In the genomic region with DNA sequence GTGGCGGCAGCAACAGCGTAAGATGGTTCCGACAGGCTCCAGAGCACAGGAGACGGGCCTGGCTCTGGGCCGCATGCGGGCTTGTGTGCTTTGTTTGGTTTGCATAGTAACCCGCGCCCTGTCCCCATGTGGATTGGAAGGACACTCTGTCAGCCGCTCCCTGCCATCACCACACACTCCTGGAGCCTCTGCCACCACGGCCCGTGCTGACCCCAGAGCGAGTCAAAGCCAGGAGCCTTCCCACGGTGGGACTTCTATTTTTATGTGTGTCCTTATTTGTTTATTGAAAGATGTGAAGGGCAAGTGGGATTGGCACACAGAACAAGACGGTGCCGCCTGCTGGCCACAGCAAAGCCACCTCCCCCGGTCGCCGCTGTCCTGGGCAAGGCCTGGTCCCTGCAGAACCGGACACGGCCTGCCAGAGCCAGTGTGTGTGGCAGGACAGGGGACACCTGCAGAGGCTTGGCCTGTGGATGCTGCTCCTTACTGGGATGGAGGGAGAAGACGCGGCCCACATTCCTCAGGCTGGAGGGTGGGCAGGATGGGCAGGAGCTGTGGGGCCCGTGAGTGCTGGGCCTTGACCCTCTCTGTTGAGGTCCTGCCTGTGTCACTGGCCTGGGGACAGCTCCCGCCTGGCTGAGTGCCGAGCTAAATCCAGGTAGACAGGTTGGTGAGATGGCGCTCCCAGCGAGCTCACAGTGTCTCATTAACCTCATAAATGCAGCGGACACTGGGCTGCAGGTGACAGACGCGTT, we compare ENCODE assay signal across 2 cellular contexts.
A peak's percentile ranks its signal among the peaks of the same experiment; 100 is the strongest.
TF ChIP-seq lines count a peak whose summit lies in the region.

No MANE protein-coding gene starts in this region.

TF ChIP-seq in liver, 16 proteins besides CTCF, POLR2A, EP300 and RAD21 (continued from another document):
- TF ChIP-seq, protein P1, sequence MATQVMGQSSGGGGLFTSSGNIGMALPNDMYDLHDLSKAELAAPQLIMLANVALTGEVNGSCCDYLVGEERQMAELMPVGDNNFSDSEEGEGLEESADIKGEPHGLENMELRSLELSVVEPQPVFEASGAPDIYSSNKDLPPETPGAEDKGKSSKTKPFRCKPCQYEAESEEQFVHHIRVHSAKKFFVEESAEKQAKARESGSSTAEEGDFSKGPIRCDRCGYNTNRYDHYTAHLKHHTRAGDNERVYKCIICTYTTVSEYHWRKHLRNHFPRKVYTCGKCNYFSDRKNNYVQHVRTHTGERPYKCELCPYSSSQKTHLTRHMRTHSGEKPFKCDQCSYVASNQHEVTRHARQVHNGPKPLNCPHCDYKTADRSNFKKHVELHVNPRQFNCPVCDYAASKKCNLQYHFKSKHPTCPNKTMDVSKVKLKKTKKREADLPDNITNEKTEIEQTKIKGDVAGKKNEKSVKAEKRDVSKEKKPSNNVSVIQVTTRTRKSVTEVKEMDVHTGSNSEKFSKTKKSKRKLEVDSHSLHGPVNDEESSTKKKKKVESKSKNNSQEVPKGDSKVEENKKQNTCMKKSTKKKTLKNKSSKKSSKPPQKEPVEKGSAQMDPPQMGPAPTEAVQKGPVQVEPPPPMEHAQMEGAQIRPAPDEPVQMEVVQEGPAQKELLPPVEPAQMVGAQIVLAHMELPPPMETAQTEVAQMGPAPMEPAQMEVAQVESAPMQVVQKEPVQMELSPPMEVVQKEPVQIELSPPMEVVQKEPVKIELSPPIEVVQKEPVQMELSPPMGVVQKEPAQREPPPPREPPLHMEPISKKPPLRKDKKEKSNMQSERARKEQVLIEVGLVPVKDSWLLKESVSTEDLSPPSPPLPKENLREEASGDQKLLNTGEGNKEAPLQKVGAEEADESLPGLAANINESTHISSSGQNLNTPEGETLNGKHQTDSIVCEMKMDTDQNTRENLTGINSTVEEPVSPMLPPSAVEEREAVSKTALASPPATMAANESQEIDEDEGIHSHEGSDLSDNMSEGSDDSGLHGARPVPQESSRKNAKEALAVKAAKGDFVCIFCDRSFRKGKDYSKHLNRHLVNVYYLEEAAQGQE (IDR thresholded peaks at IDR 0.05), result no peak
- TF ChIP-seq GABPA (IDR thresholded peaks at IDR 0.05 in 1 of 2, conservative IDR thresholded peaks at IDR 0.05 in 1 of 2), result no peak
- no peak for TF ChIP-seq YY1 (IDR thresholded peaks at IDR 0.05)
- TF ChIP-seq JUND (IDR thresholded peaks at IDR 0.05), result no peak
- TF ChIP-seq FOXA2 (IDR thresholded peaks at IDR 0.05), result no peak
- TF ChIP-seq HNF4A (conservative IDR thresholded peaks at IDR 0.05), result peak in 1 of 2 donors; percentile 40
- TF ChIP-seq, protein P2, sequence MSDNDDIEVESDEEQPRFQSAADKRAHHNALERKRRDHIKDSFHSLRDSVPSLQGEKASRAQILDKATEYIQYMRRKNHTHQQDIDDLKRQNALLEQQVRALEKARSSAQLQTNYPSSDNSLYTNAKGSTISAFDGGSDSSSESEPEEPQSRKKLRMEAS (IDR thresholded peaks at IDR 0.05), result no peak
- no peak for TF ChIP-seq EGR1 (IDR thresholded peaks at IDR 0.05; ENCODE audit: low read depth in 2 of 2)
- no peak for TF ChIP-seq TAF1 (conservative IDR thresholded peaks at IDR 0.05)
- TF ChIP-seq, protein P3, sequence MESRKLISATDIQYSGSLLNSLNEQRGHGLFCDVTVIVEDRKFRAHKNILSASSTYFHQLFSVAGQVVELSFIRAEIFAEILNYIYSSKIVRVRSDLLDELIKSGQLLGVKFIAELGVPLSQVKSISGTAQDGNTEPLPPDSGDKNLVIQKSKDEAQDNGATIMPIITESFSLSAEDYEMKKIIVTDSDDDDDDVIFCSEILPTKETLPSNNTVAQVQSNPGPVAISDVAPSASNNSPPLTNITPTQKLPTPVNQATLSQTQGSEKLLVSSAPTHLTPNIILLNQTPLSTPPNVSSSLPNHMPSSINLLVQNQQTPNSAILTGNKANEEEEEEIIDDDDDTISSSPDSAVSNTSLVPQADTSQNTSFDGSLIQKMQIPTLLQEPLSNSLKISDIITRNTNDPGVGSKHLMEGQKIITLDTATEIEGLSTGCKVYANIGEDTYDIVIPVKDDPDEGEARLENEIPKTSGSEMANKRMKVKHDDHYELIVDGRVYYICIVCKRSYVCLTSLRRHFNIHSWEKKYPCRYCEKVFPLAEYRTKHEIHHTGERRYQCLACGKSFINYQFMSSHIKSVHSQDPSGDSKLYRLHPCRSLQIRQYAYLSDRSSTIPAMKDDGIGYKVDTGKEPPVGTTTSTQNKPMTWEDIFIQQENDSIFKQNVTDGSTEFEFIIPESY (IDR thresholded peaks at IDR 0.05), result no peak

TF ChIP-seq in HepG2, 621 proteins besides CTCF, POLR2A, EP300 and RAD21 (continued from another document):
- TF ChIP-seq, protein P4, sequence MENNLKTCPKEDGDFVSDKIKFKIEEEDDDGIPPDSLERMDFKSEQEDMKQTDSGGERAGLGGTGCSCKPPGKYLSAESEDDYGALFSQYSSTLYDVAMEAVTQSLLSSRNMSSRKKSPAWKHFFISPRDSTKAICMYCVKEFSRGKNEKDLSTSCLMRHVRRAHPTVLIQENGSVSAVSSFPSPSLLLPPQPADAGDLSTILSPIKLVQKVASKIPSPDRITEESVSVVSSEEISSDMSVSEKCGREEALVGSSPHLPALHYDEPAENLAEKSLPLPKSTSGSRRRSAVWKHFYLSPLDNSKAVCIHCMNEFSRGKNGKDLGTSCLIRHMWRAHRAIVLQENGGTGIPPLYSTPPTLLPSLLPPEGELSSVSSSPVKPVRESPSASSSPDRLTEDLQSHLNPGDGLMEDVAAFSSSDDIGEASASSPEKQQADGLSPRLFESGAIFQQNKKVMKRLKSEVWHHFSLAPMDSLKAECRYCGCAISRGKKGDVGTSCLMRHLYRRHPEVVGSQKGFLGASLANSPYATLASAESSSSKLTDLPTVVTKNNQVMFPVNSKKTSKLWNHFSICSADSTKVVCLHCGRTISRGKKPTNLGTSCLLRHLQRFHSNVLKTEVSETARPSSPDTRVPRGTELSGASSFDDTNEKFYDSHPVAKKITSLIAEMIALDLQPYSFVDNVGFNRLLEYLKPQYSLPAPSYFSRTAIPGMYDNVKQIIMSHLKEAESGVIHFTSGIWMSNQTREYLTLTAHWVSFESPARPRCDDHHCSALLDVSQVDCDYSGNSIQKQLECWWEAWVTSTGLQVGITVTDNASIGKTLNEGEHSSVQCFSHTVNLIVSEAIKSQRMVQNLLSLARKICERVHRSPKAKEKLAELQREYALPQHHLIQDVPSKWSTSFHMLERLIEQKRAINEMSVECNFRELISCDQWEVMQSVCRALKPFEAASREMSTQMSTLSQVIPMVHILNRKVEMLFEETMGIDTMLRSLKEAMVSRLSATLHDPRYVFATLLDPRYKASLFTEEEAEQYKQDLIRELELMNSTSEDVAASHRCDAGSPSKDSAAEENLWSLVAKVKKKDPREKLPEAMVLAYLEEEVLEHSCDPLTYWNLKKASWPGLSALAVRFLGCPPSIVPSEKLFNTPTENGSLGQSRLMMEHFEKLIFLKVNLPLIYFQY (CRISPR knock-in tag; IDR thresholded peaks at IDR 0.05; ENCODE audit: borderline replicate concordance), result no peak
- no peak for TF ChIP-seq ZNF253 (CRISPR knock-in tag; IDR thresholded peaks at IDR 0.05; ENCODE audit: borderline replicate concordance)
- TF ChIP-seq MIXL1 (CRISPR knock-in tag; IDR thresholded peaks at IDR 0.05), result no peak
- TF ChIP-seq ZNF616 (CRISPR knock-in tag; IDR thresholded peaks at IDR 0.05; ENCODE audit: low read depth), result no peak
- TF ChIP-seq DMAP1 (CRISPR knock-in tag; IDR thresholded peaks at IDR 0.05), result no peak
- TF ChIP-seq, protein P5, sequence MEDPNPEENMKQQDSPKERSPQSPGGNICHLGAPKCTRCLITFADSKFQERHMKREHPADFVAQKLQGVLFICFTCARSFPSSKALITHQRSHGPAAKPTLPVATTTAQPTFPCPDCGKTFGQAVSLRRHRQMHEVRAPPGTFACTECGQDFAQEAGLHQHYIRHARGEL (CRISPR knock-in tag; IDR thresholded peaks at IDR 0.05), result no peak
- no peak for TF ChIP-seq CHD2 (IDR thresholded peaks at IDR 0.05; ENCODE audit: low read depth, low read length)
TF ChIP-seq in HepG2: peak in this region for 0.
